ENCODE assay signal across 22 cellular contexts in the genomic region with DNA sequence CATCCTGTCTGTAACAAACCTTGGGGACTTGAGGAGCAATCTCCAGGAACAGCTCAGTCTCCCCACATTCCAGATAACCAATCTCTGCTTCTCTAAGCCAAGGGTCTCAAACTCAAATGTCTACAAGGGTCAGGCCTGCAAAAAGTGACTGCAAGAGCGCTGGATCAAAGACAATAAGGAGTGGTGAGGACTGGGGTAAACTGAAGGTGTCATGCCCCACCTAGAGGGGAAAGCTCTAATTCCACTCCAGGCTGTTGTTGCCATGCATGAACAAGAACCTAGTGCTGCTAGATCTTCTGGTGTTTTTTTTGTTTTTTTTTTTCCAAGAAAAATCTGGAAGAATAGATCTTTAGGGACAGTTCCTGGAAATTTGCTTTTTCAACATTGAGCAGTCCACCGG.
DNase-seq lines count a peak whose midpoint lies in the region; ATAC-seq and TF ChIP-seq lines count a peak whose summit lies in the region.
"Had no signal": no experiment of that assay in that cellular context is flagged by ENCODE, and none has a peak within 500 bp of the region (broad histone marks: within the 10 kb centered on the region; RNA-seq: fewer than 3 reads in every experiment).

No MANE protein-coding gene starts in this region.

- no peaks in the 10 kb centered on the region for H3K79me2 ChIP-seq in DND-41 (ENCODE audit: insufficient read depth, low read length)

- DNase-seq in DND-41 (no peak), HFF-Myc (ENCODE audit: extremely low read depth, low read depth) (no peak), astrocyte of the cerebellum (ENCODE audit: low read depth) (no peak), kidney epithelial cell (ENCODE audit: low read depth) (no peak), middle frontal gyrus (ENCODE audit: extremely low spot score, low spot score) (no peak), putamen (ENCODE audit: low spot score) (no peak)
- DNase-seq in stimulated activated CD4-positive, alpha-beta T cell treated with anti-CD3 and anti-CD28 coated beads, Interleukin-1b, Interleukin-23, amount 100 ng/mL, for 48 hours, result no peak
- DNase-seq: activated B cell treated with CpG ODN at 0.5 μM for 24 hours; activated CD8-positive, alpha-beta T cell treated with anti-CD3 and anti-CD28 coated beads, Interleukin-2, amount 10 ng/mL, durations not matched to agents 7 days and 5 days; activated naive CD4-positive, alpha-beta T cell; activated T-cell treated with anti-CD3 and anti-CD28 coated beads, Interleukin-2, amount 50 U/mL, for 1 hour; COR-L47; effector memory CD8-positive, alpha-beta T cell; glutamatergic neuron; KBM-7; left colon; NCI-H1092; NCI-H2029 treated with DMSO at 0.1 percent for 48 hours; Peyer's patch; stimulated activated CD4-positive, alpha-beta T cell treated with anti-CD3 and anti-CD28 coated beads, Interleukin-2, amount 100 ng/mL, for 24 hours; stimulated activated naive CD8-positive, alpha-beta T cell treated with anti-CD3 and anti-CD28 coated beads, Interleukin-15, Interleukin-2, amounts not matched to agents 100 U/mL and 50 U/mL, for 24 hours; tibial artery had no signal

- no peak overlapping the region for H3K9ac ChIP-seq in DND-41 (ENCODE audit: low read depth, low read length)

- in situ Hi-C loops in astrocyte of the cerebellum (cut with HindIII; ENCODE audit: low sequenced_read_pairs), result no loop called here

- no peak for ATAC-seq in DND-41 (ENCODE audit: insufficient read depth, low read depth)
- ATAC-seq: activated CD8-positive, alpha-beta T cell treated with anti-CD3 and anti-CD28 coated beads, Interleukin-2, amount 10 ng/mL, durations not matched to agents 7 days and 5 days; effector memory CD8-positive, alpha-beta T cell; left colon; stimulated activated naive CD8-positive, alpha-beta T cell treated with anti-CD3 and anti-CD28 coated beads, Interleukin-15, Interleukin-2, amounts not matched to agents 100 U/mL and 50 U/mL, for 24 hours had no signal

- no peaks in the 10 kb centered on the region for H3K4me1 ChIP-seq in DND-41 (ENCODE audit: insufficient read depth, low read length)
- H3K4me1 ChIP-seq: Peyer's patch, tibial artery had no signal

- H3K27me3 ChIP-seq in DND-41 (ENCODE audit: insufficient read depth, low read length, poor library complexity) (peaks cover 4% of the 10 kb centered on the region), kidney epithelial cell (ENCODE audit: control insufficient read depth, insufficient read depth, low read length) (no peaks in the 10 kb centered on the region)
- H3K27me3 ChIP-seq: Peyer's patch, tibial artery had no signal

- no peak overlapping the region for H3K4me3 ChIP-seq in DND-41 (ENCODE audit: low read depth in 1 of 2, low read length in 2 of 2)
- no peak overlapping the region for H3K4me3 ChIP-seq in HFF-Myc (replicated peaks; ENCODE audit: low read depth, low read length)
- no peak overlapping the region for H3K4me3 ChIP-seq in astrocyte of the cerebellum (ENCODE audit: low read depth, low read length)
- no peak overlapping the region for H3K4me3 ChIP-seq in kidney epithelial cell (ENCODE audit: low read depth, low read length)
- H3K4me3 ChIP-seq: Peyer's patch, tibial artery had no signal

- H3K9me3 ChIP-seq in DND-41 (ENCODE audit: insufficient read depth, low read length, severe bottlenecking), result no peaks in the 10 kb centered on the region
- H3K9me3 ChIP-seq: Peyer's patch, tibial artery had no signal

- H2AFZ ChIP-seq in DND-41 (ENCODE audit: low read depth, low read length), result no peak overlapping the region

- no peak overlapping the region for H3K4me2 ChIP-seq in DND-41 (ENCODE audit: insufficient read depth, low read length)

- H4K20me1 ChIP-seq in DND-41 (ENCODE audit: insufficient read depth, low read length), result no peaks in the 10 kb centered on the region

- TF ChIP-seq CTCF in DND-41 (IDR thresholded peaks at IDR 0.05; ENCODE audit: borderline replicate concordance, extremely low read depth, low read length, poor library complexity, severe bottlenecking), result peak; percentile 34
- peak; percentile 4 for TF ChIP-seq CTCF in HFF-Myc (IDR thresholded peaks at IDR 0.05; ENCODE audit: low read depth, low read length, missing control alignments)
- peak; percentile 12 for TF ChIP-seq CTCF in astrocyte of the cerebellum (IDR thresholded peaks at IDR 0.05; ENCODE audit: low read depth, low read length, missing control alignments)
- peak; percentile 5 for TF ChIP-seq CTCF in kidney epithelial cell (IDR thresholded peaks at IDR 0.05; ENCODE audit: insufficient read depth, low read length, poor library complexity, severe bottlenecking)

- H3K27ac ChIP-seq in DND-41 (ENCODE audit: low read length), result no peak overlapping the region
- H3K27ac ChIP-seq: Peyer's patch, tibial artery had no signal

- H3K36me3 ChIP-seq in DND-41 (ENCODE audit: insufficient read depth, low read length) (no peaks in the 10 kb centered on the region), kidney epithelial cell (ENCODE audit: control insufficient read depth, insufficient read depth, low read length) (no peaks in the 10 kb centered on the region)
- H3K36me3 ChIP-seq: Peyer's patch had no signal
